In genomic region chr16:66603537-66604375, GRCh38 we compare ENCODE assay signal across 1 cellular context.
TF ChIP-seq lines count a peak whose summit lies in the region.

No MANE protein-coding gene starts in this region.

TF ChIP-seq in A549, 52 proteins besides CTCF, POLR2A, EP300 and RAD21 (continued from another document):
- TF ChIP-seq ATOH8 (CRISPR knock-in tag; IDR thresholded peaks at IDR 0.05; ENCODE audit: low read depth) (peak; percentile 93), KDM5A (IDR thresholded peaks at IDR 0.05) (no peak), TFCP2L1 (CRISPR knock-in tag; IDR thresholded peaks at IDR 0.05) (no peak), NPAS2 (CRISPR knock-in tag; IDR thresholded peaks at IDR 0.05; ENCODE audit: borderline replicate concordance) (no peak), BHLHE40 (IDR thresholded peaks at IDR 0.05; ENCODE audit: low read depth, low read length) (no peak), NR3C1 (IDR thresholded peaks at IDR 0.05) (no peak), CEBPB (IDR thresholded peaks at IDR 0.05) (no peak), NFE2L2 (conservative IDR thresholded peaks at IDR 0.05; ENCODE audit: low read length) (no peak), MAZ (IDR thresholded peaks at IDR 0.05; ENCODE audit: borderline replicate concordance, low read depth, low read length) (no peak), GATA3 (IDR thresholded peaks at IDR 0.05; ENCODE audit: borderline replicate concordance) (no peak), PBX3 (IDR thresholded peaks at IDR 0.05) (no peak), HOXB5 (CRISPR knock-in tag; IDR thresholded peaks at IDR 0.05) (peak; percentile 81; the same call in 1 of the 2 replicates), HDAC2 (IDR thresholded peaks at IDR 0.05) (no peak), ZC3H11A (IDR thresholded peaks at IDR 0.05) (no peak), CHD4 (IDR thresholded peaks at IDR 0.05; ENCODE audit: borderline replicate concordance) (no peak), RARB (CRISPR knock-in tag; IDR thresholded peaks at IDR 0.05) (0 out of 2 replicates have a peak, but pooled peaks have one; percentile 42), CBX2 (IDR thresholded peaks at IDR 0.05; ENCODE audit: borderline replicate concordance, low read depth) (no peak), E2F6 (IDR thresholded peaks at IDR 0.05; ENCODE audit: borderline replicate concordance, low read depth) (no peak), ESRRA (IDR thresholded peaks at IDR 0.05; ENCODE audit: borderline replicate concordance, low read length) (no peak), FOXS1 (CRISPR knock-in tag; IDR thresholded peaks at IDR 0.05) (peak; percentile 82; the same call in 1 of the 2 replicates), MAFK (IDR thresholded peaks at IDR 0.05; ENCODE audit: partially characterized antibody) (no peak), RCOR1 (IDR thresholded peaks at IDR 0.05; ENCODE audit: low read depth, low read length) (no peak), FOSL2 (IDR thresholded peaks at IDR 0.05) (no peak), FOSL2 (CRISPR knock-in tag; IDR thresholded peaks at IDR 0.05) (no peak), POLR2AphosphoS2 (conservative IDR thresholded peaks at IDR 0.05; ENCODE audit: low read length) (no peak), HEYL (CRISPR knock-in tag; IDR thresholded peaks at IDR 0.05) (peak; percentile 86; the same call in 1 of the 2 replicates), ZNF302 (CRISPR knock-in tag; IDR thresholded peaks at IDR 0.05) (peak; percentile 92), PHF8 (IDR thresholded peaks at IDR 0.05; ENCODE audit: borderline replicate concordance, low read depth) (0 out of 2 replicates have a peak, but pooled peaks have one; percentile 10), HOXB13 (CRISPR knock-in tag; IDR thresholded peaks at IDR 0.05; ENCODE audit: low read depth) (peak; percentile 88; the same call in 1 of the 2 replicates), FOSB (CRISPR knock-in tag; IDR thresholded peaks at IDR 0.05) (no peak)
- TF ChIP-seq, protein P1, sequence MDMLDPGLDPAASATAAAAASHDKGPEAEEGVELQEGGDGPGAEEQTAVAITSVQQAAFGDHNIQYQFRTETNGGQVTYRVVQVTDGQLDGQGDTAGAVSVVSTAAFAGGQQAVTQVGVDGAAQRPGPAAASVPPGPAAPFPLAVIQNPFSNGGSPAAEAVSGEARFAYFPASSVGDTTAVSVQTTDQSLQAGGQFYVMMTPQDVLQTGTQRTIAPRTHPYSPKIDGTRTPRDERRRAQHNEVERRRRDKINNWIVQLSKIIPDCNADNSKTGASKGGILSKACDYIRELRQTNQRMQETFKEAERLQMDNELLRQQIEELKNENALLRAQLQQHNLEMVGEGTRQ (IDR thresholded peaks at IDR 0.05): no peak
- TF ChIP-seq, protein P2, sequence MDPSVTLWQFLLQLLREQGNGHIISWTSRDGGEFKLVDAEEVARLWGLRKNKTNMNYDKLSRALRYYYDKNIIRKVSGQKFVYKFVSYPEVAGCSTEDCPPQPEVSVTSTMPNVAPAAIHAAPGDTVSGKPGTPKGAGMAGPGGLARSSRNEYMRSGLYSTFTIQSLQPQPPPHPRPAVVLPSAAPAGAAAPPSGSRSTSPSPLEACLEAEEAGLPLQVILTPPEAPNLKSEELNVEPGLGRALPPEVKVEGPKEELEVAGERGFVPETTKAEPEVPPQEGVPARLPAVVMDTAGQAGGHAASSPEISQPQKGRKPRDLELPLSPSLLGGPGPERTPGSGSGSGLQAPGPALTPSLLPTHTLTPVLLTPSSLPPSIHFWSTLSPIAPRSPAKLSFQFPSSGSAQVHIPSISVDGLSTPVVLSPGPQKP (IDR thresholded peaks at IDR 0.05; ENCODE audit: low read depth, low read length): no peak
- TF ChIP-seq, protein P3, sequence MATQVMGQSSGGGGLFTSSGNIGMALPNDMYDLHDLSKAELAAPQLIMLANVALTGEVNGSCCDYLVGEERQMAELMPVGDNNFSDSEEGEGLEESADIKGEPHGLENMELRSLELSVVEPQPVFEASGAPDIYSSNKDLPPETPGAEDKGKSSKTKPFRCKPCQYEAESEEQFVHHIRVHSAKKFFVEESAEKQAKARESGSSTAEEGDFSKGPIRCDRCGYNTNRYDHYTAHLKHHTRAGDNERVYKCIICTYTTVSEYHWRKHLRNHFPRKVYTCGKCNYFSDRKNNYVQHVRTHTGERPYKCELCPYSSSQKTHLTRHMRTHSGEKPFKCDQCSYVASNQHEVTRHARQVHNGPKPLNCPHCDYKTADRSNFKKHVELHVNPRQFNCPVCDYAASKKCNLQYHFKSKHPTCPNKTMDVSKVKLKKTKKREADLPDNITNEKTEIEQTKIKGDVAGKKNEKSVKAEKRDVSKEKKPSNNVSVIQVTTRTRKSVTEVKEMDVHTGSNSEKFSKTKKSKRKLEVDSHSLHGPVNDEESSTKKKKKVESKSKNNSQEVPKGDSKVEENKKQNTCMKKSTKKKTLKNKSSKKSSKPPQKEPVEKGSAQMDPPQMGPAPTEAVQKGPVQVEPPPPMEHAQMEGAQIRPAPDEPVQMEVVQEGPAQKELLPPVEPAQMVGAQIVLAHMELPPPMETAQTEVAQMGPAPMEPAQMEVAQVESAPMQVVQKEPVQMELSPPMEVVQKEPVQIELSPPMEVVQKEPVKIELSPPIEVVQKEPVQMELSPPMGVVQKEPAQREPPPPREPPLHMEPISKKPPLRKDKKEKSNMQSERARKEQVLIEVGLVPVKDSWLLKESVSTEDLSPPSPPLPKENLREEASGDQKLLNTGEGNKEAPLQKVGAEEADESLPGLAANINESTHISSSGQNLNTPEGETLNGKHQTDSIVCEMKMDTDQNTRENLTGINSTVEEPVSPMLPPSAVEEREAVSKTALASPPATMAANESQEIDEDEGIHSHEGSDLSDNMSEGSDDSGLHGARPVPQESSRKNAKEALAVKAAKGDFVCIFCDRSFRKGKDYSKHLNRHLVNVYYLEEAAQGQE (IDR thresholded peaks at IDR 0.05): no peak
- TF ChIP-seq, protein P4, sequence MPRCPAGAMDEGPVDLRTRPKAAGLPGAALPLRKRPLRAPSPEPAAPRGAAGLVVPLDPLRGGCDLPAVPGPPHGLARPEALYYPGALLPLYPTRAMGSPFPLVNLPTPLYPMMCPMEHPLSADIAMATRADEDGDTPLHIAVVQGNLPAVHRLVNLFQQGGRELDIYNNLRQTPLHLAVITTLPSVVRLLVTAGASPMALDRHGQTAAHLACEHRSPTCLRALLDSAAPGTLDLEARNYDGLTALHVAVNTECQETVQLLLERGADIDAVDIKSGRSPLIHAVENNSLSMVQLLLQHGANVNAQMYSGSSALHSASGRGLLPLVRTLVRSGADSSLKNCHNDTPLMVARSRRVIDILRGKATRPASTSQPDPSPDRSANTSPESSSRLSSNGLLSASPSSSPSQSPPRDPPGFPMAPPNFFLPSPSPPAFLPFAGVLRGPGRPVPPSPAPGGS (IDR thresholded peaks at IDR 0.05): no peak
